14 cellular contexts compared by ENCODE assay signal in genomic region chr2:62293151-62293489, GRCh38.
A peak's percentile ranks its signal among the peaks of the same experiment; 100 is the strongest.
DNase-seq lines count a peak whose midpoint lies in the region; ATAC-seq, FAIRE-seq and TF ChIP-seq lines count a peak whose summit lies in the region.
"Had no signal": no experiment of that assay in that cellular context is flagged by ENCODE, and none has a peak within 500 bp of the region (broad histone marks: within the 10 kb centered on the region; RNA-seq: fewer than 3 reads in every experiment).

No MANE protein-coding gene starts in this region.

- H3K36me3 ChIP-seq in right atrium auricular region = no peaks in the 10 kb centered on the region
- H3K36me3 ChIP-seq in pancreas = no peaks in the 10 kb centered on the region
- H3K36me3 ChIP-seq in uterus = no peaks in the 10 kb centered on the region
- H3K36me3 ChIP-seq: MG63, tibial artery had no signal

- H3K27ac ChIP-seq in right atrium auricular region (peak overlapping the region; percentile 35 to 41), pancreas (peak overlapping the region; percentile 68 to 94 (median 87)), uterus (peak overlapping the region; percentile 73)

- no peak overlapping the region for H3K4me3 Mint-ChIP-seq in activated T-cell treated with anti-CD3 and anti-CD28 coated beads, Interleukin-2, amount 50 U/mL, for 4 hours
- H3K4me3 Mint-ChIP-seq: activated CD8-positive, alpha-beta T cell treated with anti-CD3 and anti-CD28 coated beads for 36 hours had no signal

- H3K9me3 Mint-ChIP-seq in activated T-cell treated with anti-CD3 and anti-CD28 coated beads, Interleukin-2, amount 50 U/mL, for 4 hours = no peaks in the 10 kb centered on the region
- H3K9me3 Mint-ChIP-seq: activated CD8-positive, alpha-beta T cell treated with anti-CD3 and anti-CD28 coated beads for 36 hours had no signal

- ATAC-seq in left ventricle myocardium superior (no peak), pancreas (no peak)
- ATAC-seq in activated T-cell treated with anti-CD3 and anti-CD28 coated beads, Interleukin-2, amount 50 U/mL, for 4 hours = no peak
- ATAC-seq: activated CD8-positive, alpha-beta T cell treated with anti-CD3 and anti-CD28 coated beads for 36 hours had no signal

- TF ChIP-seq POLR2A in uterus (IDR thresholded peaks at IDR 0.05) = no peak

- no peaks in the 10 kb centered on the region for H3K27me3 ChIP-seq in right atrium auricular region
- no peaks in the 10 kb centered on the region for H3K27me3 ChIP-seq in pancreas
- H3K27me3 ChIP-seq in uterus = no peaks in the 10 kb centered on the region
- H3K27me3 ChIP-seq: MG63, tibial artery had no signal

- intact Hi-C loops in left ventricle myocardium superior (cut with micrococcal nuclease) = no loop called here
- intact Hi-C loops in pancreas (cut with DNase I) = no loop called here
- intact Hi-C loops in uterus (cut with DNase I; ENCODE audit: low total_unique reads) = no loop called here

- no peak for TF ChIP-seq CTCF in right atrium auricular region (IDR thresholded peaks at IDR 0.05)
- TF ChIP-seq CTCF in epithelial cell of proximal tubule (conservative IDR thresholded peaks at IDR 0.05; ENCODE audit: low read depth, low read length) = no peak
- TF ChIP-seq CTCF in pancreas (IDR thresholded peaks at IDR 0.05) = no peak
- TF ChIP-seq CTCF in uterus (IDR thresholded peaks at IDR 0.05) = no peak

- H3K9me3 ChIP-seq in right atrium auricular region (no peaks in the 10 kb centered on the region), pancreas (no peaks in the 10 kb centered on the region), uterus (no peaks in the 10 kb centered on the region)
- H3K9me3 ChIP-seq: MG63, tibial artery had no signal

- FAIRE-seq in pancreas (lab: Jason Lieb, UNC) = no peak

- DNase-seq in right atrium auricular region (ENCODE audit: low spot score) (no peak), left ventricle myocardium superior (no peak), epithelial cell of proximal tubule (ENCODE audit: low read depth) (no peak), pancreas (peak in 1 of 6 donors; percentile 28), uterus (no peak), SHP77 treated with DMSO at 0.1 percent for 48 hours (lab: John Stamatoyannopoulos, UW) (no peak)
- no peak for DNase-seq in activated T-cell treated with anti-CD3 and anti-CD28 coated beads, Interleukin-2, amount 50 U/mL, for 4 hours
- DNase-seq in stimulated activated CD4-positive, alpha-beta T cell treated with anti-CD3 and anti-CD28 coated beads, Interleukin-4, amount 100 ng/mL, for 1 hour = no peak
- DNase-seq: activated CD8-positive, alpha-beta T cell treated with anti-CD3 and anti-CD28 coated beads for 36 hours; activated naive CD4-positive, alpha-beta T cell treated with anti-CD3 and anti-CD28 coated beads, Interleukin-2, amount 50 U/mL, for 16 hours; cerebellar nuclear complex; DND-41 had no signal

- H3K27me3 Mint-ChIP-seq in activated T-cell treated with anti-CD3 and anti-CD28 coated beads, Interleukin-2, amount 50 U/mL, for 4 hours (ENCODE audit: low read depth) = no peaks in the 10 kb centered on the region
- H3K27me3 Mint-ChIP-seq: activated CD8-positive, alpha-beta T cell treated with anti-CD3 and anti-CD28 coated beads for 36 hours had no signal

- H3K4me1 ChIP-seq in right atrium auricular region (peaks cover 0 to 34% of the 10 kb centered on the region in 2 donors), pancreas (peaks cover 19 to 23% (median 22%) of the 10 kb centered on the region in 3 donors), uterus (peaks cover 0 to 9% of the 10 kb centered on the region in 2 donors)

- no peaks in the 10 kb centered on the region for H3K36me3 Mint-ChIP-seq in activated T-cell treated with anti-CD3 and anti-CD28 coated beads, Interleukin-2, amount 50 U/mL, for 4 hours (ENCODE audit: insufficient read depth)

- no peak overlapping the region for H3K4me3 ChIP-seq in right atrium auricular region
- H3K4me3 ChIP-seq in epithelial cell of proximal tubule (ENCODE audit: low read depth, low read length) = peak overlapping the region; percentile 27
- peak overlapping the region in 1 of 4 donors; percentile 23 for H3K4me3 ChIP-seq in pancreas
- H3K4me3 ChIP-seq in uterus = no peak overlapping the region
- H3K4me3 ChIP-seq: MG63 had no signal

- 48% methylated on average over 6 of the region's 6 CpGs for WGBS in pancreas, 2 donors

- H3K4me1 Mint-ChIP-seq in activated T-cell treated with anti-CD3 and anti-CD28 coated beads, Interleukin-2, amount 50 U/mL, for 4 hours (ENCODE audit: low read depth) = peaks cover 2% of the 10 kb centered on the region
